27 cellular contexts compared by ENCODE assay signal in the genomic region with DNA sequence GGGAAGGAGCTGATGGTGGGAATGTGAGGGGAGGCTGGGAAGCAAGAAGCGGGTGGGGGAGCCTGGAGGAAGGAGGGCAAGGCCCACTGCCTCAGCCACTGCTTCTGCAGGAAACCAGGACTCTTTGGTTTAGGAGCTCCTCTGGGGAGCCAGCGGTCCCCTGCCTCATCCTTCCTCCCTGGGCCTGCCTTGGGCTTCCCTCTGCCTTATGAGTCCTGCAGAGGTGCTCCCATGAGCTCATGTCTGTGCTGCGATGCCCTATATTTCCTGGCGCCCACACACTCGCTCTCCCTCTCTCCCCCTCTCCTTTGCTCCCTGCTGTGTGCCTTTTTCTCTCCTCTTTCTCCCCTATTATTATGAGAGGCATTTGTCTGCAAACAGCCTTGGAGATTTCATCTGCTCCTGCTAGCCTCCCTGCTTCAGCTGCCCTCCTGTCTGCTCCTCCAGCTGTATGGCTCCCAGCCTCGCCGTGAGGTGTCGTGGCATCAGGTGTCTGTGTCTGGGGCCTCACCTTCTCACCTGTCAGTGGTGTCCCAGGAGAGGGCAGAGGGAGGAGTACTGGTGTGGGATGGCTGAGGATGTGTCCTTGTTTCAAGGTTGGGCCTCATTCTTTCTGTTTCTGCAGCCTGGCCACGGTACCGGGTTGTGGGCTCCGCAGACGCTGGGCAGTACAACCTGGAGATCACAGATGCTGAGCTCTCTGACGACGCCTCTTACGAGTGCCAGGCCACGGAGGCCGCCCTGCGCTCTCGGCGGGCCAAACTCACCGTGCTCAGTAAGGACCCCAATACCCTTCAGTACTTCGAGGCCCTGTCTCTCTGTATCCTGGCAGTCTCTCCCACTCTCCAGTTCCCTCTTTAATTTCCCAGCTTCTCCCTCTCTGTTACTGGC.
DNase-seq lines count a peak whose midpoint lies in the region; ATAC-seq and TF ChIP-seq lines count a peak whose summit lies in the region.
"Had no signal": no experiment of that assay in that cellular context is flagged by ENCODE, and none has a peak within 500 bp of the region (broad histone marks: within the 10 kb centered on the region; RNA-seq: fewer than 3 reads in every experiment).

No MANE protein-coding gene starts in this region.

- H3K9ac ChIP-seq in BLaER1 treated with 17β-estradiol and CSF1 and Interleukin-3, amounts not matched to agents 10 nM and 100 nM = peak overlapping the region in 3 of 11 experiments; percentile 18 to 33 (median 21); a peak in 2 of 22 replicates
- H3K9ac ChIP-seq in HUES64 (ENCODE audit: low read depth, low read length) = 0 out of 2 replicates have a peak overlapping the region, but pooled peaks have one; percentile 19

- H3K4me1 Mint-ChIP-seq in neural crest cell = peaks cover 41% of the 10 kb centered on the region
- H3K4me1 Mint-ChIP-seq: immature natural killer cell had no signal

- POLR2A ChIA-PET in OCI-LY7 (lab: Charles Lee) = interaction anchor here (0.7 kb wide), 1 partner anchor 982 kb away, joined by 3 read pairs; no protein-coding TSS in a partner anchor

- H3K79me2 ChIP-seq in OCI-LY7 (ENCODE audit: insufficient read depth, low read depth, low read length) = no peaks in the 10 kb centered on the region

- TF ChIP-seq CTCF in neural crest cell (conservative IDR thresholded peaks at IDR 0.05) (no peak), OCI-LY7 (conservative IDR thresholded peaks at IDR 0.05; ENCODE audit: low read length) (no peak)

- WGBS in HUES64 = 79% methylated on average over 22 of the region's 22 CpGs
- WGBS in ectodermal cell, 2 experiments = 74 to 76% methylated on average over 22 of the region's 22 CpGs

- BruUV-seq in OCI-LY7 (replicated peaks; lab: Mats Ljungman, UMichigan) = no TSS peak

- H3K36me3 Mint-ChIP-seq in neural crest cell (ENCODE audit: low read depth) = peaks cover 5% of the 10 kb centered on the region
- H3K36me3 Mint-ChIP-seq: activated CD4-positive, alpha-beta memory T cell treated with anti-CD3 and anti-CD28 coated beads for 36 hours; activated naive CD4-positive, alpha-beta T cell treated with anti-CD3 and anti-CD28 coated beads, Interleukin-2, amount 50 U/mL, for 72 hours; immature natural killer cell had no signal

- H2AFZ ChIP-seq in OCI-LY7 (ENCODE audit: low read length) = no peak overlapping the region

- peaks cover 0 to 48% (median 21%) of the 10 kb centered on the region in 11 experiments; a peak in 15 of 22 replicates for H4K20me1 ChIP-seq in BLaER1 treated with 17β-estradiol and CSF1 and Interleukin-3, amounts not matched to agents 10 nM and 100 nM
- no peaks in the 10 kb centered on the region for H4K20me1 ChIP-seq in OCI-LY7 (ENCODE audit: insufficient read depth, low read length)

- ATAC-seq in GM21619 (IDR thresholded peaks at IDR 0.05; ENCODE audit: unreplicated experiment) = no peak
- ATAC-seq in GM19467 (IDR thresholded peaks at IDR 0.05; ENCODE audit: unreplicated experiment) = no peak
- ATAC-seq: activated naive CD4-positive, alpha-beta T cell treated with anti-CD3 and anti-CD28 coated beads, Interleukin-2, amount 50 U/mL, for 72 hours; gastroesophageal sphincter; left colon had no signal

- peak overlapping the region; percentile 83 for H3K27ac Mint-ChIP-seq in neural crest cell (ENCODE audit: unreplicated experiment)
- H3K27ac Mint-ChIP-seq: activated CD4-positive, alpha-beta memory T cell treated with anti-CD3 and anti-CD28 coated beads for 36 hours; B cell; dendritic cell treated with granulocyte-macrophage colony-stimulating factor and Interleukin-4, amounts not matched to agents 40 ng/mL and 50 ng/mL, for 4 days; immature natural killer cell had no signal

- H3K27me3 ChIP-seq in BLaER1 treated with 17β-estradiol and CSF1 and Interleukin-3, amounts not matched to agents 10 nM and 100 nM = no peaks in the 10 kb centered on the region
- H3K27me3 ChIP-seq in HUES64 (ENCODE audit: insufficient read depth, low read length) (no peaks in the 10 kb centered on the region), ectodermal cell (ENCODE audit: control insufficient read depth, insufficient read depth, low read length, poor library complexity, severe bottlenecking) (no peaks in the 10 kb centered on the region)
- H3K27me3 ChIP-seq: gastroesophageal sphincter, SJCRH30, tibial artery had no signal

- no peaks in the 10 kb centered on the region for H3K9me3 Mint-ChIP-seq in neural crest cell
- H3K9me3 Mint-ChIP-seq: activated CD4-positive, alpha-beta memory T cell treated with anti-CD3 and anti-CD28 coated beads for 36 hours; activated naive CD4-positive, alpha-beta T cell treated with anti-CD3 and anti-CD28 coated beads, Interleukin-2, amount 50 U/mL, for 72 hours; dendritic cell treated with granulocyte-macrophage colony-stimulating factor and Interleukin-4, amounts not matched to agents 40 ng/mL and 50 ng/mL, for 4 days; immature natural killer cell had no signal

- no peaks in the 10 kb centered on the region for H3K27me3 Mint-ChIP-seq in neural crest cell (ENCODE audit: low read depth)
- H3K27me3 Mint-ChIP-seq: activated CD4-positive, alpha-beta memory T cell treated with anti-CD3 and anti-CD28 coated beads for 36 hours had no signal

- CTCF ChIA-PET in OCI-LY7 (lab: Charles Lee; ENCODE audit: unreplicated experiment) = no interaction called here

- H3K4me2 ChIP-seq in BLaER1 treated with 17β-estradiol and CSF1 and Interleukin-3, amounts not matched to agents 10 nM and 100 nM = peak overlapping the region in 9 of 11 experiments; percentile 32 to 68 (median 61); a peak in 18 of 22 replicates
- H3K4me2 ChIP-seq in OCI-LY7 (ENCODE audit: low read length) = no peak overlapping the region

- peaks cover 9 to 37% (median 31%) of the 10 kb centered on the region in 10 experiments; a peak in 19 of 20 replicates for H3K4me1 ChIP-seq in BLaER1 treated with 17β-estradiol and CSF1 and Interleukin-3, amounts not matched to agents 10 nM and 100 nM
- peaks cover 28% of the 10 kb centered on the region for H3K4me1 ChIP-seq in HUES64 (ENCODE audit: insufficient read depth, low read length)
- H3K4me1 ChIP-seq in ectodermal cell (ENCODE audit: control insufficient read depth, insufficient read depth, low read length) = peaks cover 48% of the 10 kb centered on the region
- peaks cover 3% of the 10 kb centered on the region for H3K4me1 ChIP-seq in OCI-LY7 (ENCODE audit: insufficient read depth, low read length, poor library complexity, severe bottlenecking)
- H3K4me1 ChIP-seq: SJCRH30 had no signal

- no peaks in the 10 kb centered on the region for H3K9me2 ChIP-seq in OCI-LY7 (ENCODE audit: insufficient read depth, low read length)

- peaks cover under 1 to 58% (median 30%) of the 10 kb centered on the region in 11 experiments; a peak in 19 of 22 replicates for H3K36me3 ChIP-seq in BLaER1 treated with 17β-estradiol and CSF1 and Interleukin-3, amounts not matched to agents 10 nM and 100 nM
- H3K36me3 ChIP-seq in HUES64 (ENCODE audit: insufficient read depth, low read length) = peaks cover 32% of the 10 kb centered on the region
- peaks cover 8% of the 10 kb centered on the region for H3K36me3 ChIP-seq in ectodermal cell (ENCODE audit: control insufficient read depth, insufficient read depth, low read length)
- H3K36me3 ChIP-seq in OCI-LY7 (ENCODE audit: insufficient read depth, low read length) = no peaks in the 10 kb centered on the region

- DNase-seq in neural crest cell (ENCODE audit: low read depth, low spot score) (no peak), OCI-LY7 (ENCODE audit: low spot score) (no peak), NCI-H146 (lab: John Stamatoyannopoulos, UW) (no peak)
- DNase-seq: activated CD4-positive, alpha-beta memory T cell treated with anti-CD3 and anti-CD28 coated beads for 36 hours; activated CD8-positive, alpha-beta memory T cell treated with anti-CD3 and anti-CD28 coated beads, Interleukin-2, amount 50 U/mL, for 48 hours; anterior cingulate cortex; caudate nucleus; hypothalamus; immature natural killer cell; left colon; mammary epithelial cell; NCI-H1694 treated with DMSO at 0.1 percent for 48 hours; NCI-H526 treated with DMSO at 0.1 percent for 48 hours; SJCRH30; stimulated activated CD4-positive, alpha-beta T cell treated with anti-CD3 and anti-CD28 coated beads, Interleukin-1b, Interleukin-23, amount 100 ng/mL, for 48 hours; stimulated activated CD8-positive, alpha-beta memory T cell treated with anti-CD3 and anti-CD28 coated beads, Interleukin-4, amount 100 ng/mL, for 48 hours; tibial artery had no signal

- 0 out of 22 replicates have a peak overlapping the region, but pooled peaks of 1 of the 11 experiments have one; percentile 7 for H3K27ac ChIP-seq in BLaER1 treated with 17β-estradiol and CSF1 and Interleukin-3, amounts not matched to agents 10 nM and 100 nM
- no peak overlapping the region; the same call in 1 of the 2 replicates for H3K27ac ChIP-seq in HUES64 (ENCODE audit: low read depth, low read length)
- H3K27ac ChIP-seq in ectodermal cell (ENCODE audit: insufficient read depth, low read depth, low read length, poor library complexity, severe bottlenecking) = peak overlapping the region; percentile 50
- H3K27ac ChIP-seq in OCI-LY7 (ENCODE audit: low read depth, low read length, poor library complexity, severe bottlenecking) = no peak overlapping the region
- H3K27ac ChIP-seq: gastroesophageal sphincter, SJCRH30, skin epidermis, tibial artery had no signal

- intact Hi-C loops in OCI-LY7 (cut with micrococcal nuclease; ENCODE audit: unreplicated experiment) = no loop called here

- no peak overlapping the region for H3K4me3 ChIP-seq in BLaER1 treated with 17β-estradiol and CSF1 and Interleukin-3, amounts not matched to agents 10 nM and 100 nM
- H3K4me3 ChIP-seq in HUES64 (ENCODE audit: low read length) (no peak overlapping the region), ectodermal cell (ENCODE audit: insufficient read depth, low read depth, low read length) (no peak overlapping the region), OCI-LY7 (ENCODE audit: low read depth, low read length, poor library complexity, severe bottlenecking) (no peak overlapping the region)
- H3K4me3 ChIP-seq: gastroesophageal sphincter, SJCRH30, skin epidermis, tibial artery had no signal

- H3K4me3 Mint-ChIP-seq in neural crest cell = no peak overlapping the region
- H3K4me3 Mint-ChIP-seq: activated CD4-positive, alpha-beta memory T cell treated with anti-CD3 and anti-CD28 coated beads for 36 hours; B cell; dendritic cell treated with granulocyte-macrophage colony-stimulating factor and Interleukin-4, amounts not matched to agents 40 ng/mL and 50 ng/mL, for 4 days; immature natural killer cell had no signal

- H3K9me3 ChIP-seq in BLaER1 treated with 17β-estradiol and CSF1 and Interleukin-3, amounts not matched to agents 10 nM and 100 nM (replicated peaks in 1 of 11) = no peaks in the 10 kb centered on the region
- H3K9me3 ChIP-seq in HUES64 (ENCODE audit: insufficient read depth, low read depth, low read length) (no peaks in the 10 kb centered on the region), ectodermal cell (ENCODE audit: control insufficient read depth, low read length) (no peaks in the 10 kb centered on the region), OCI-LY7 (ENCODE audit: low read length) (no peaks in the 10 kb centered on the region)
- H3K9me3 ChIP-seq: gastroesophageal sphincter, SJCRH30, tibial artery had no signal
